ENCODE assay signal across 8 cellular contexts in the genomic region with DNA sequence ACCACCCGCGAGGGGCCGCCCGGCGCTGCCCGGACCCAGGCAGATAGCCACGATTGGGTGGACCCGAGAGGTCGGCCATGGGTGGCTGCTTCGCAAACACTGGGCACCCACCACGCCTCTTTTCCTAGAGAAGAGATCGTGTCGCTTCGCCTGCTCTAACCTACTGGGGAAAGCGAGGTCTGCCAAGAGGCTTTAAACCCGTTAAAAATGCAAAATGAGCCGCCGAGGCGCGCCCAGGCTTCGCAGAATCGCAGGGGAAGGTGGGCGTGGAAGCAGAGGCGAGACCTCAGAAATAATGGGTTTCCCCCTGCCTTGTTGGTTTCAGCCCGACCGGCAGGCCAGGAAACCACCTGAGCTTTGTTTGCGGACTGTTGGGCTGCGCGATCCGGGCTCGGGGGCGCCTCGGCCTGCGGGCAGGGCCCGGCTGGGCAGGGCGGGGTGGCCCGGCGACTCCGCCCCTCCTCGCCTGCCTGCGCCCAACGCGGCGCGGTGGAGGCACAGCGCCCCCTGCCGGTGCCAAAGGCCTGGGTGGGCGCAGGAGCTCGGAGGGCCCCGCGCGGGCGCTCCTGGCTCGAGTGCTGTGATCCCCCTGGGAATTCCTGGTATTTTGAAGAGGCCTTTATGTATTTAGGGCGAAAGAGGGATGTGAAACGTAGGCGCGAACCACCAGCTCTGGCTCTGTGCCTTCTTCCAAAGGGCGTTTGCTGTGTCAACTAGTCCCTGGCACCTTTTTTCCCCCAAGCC. TPM values are rescaled to one million over a fixed set of nuclear protein-coding genes. Genes with fewer than 3 reads are reported as not detected.
A peak's percentile ranks its signal among the peaks of the same experiment; 100 is the strongest.
DNase-seq lines count a peak whose midpoint lies in the region; ATAC-seq and TF ChIP-seq lines count a peak whose summit lies in the region.

No MANE protein-coding gene starts in this region.

- no peaks in the 10 kb centered on the region for H3K4me1 ChIP-seq in ectodermal cell (ENCODE audit: control insufficient read depth, insufficient read depth, low read length)

- DNase-seq in CD14-positive monocyte (ENCODE audit: low spot score): peak; percentile 90
- peak; percentile 99 for DNase-seq in NCI-H748 (lab: John Stamatoyannopoulos, UW; ENCODE audit: unreplicated experiment)
- DNase-seq in activated CD8-positive, alpha-beta T cell treated with anti-CD3 and anti-CD28 coated beads for 36 hours: peak; percentile 94
- DNase-seq in lung microvascular endothelial cell (ENCODE audit: low read depth in 2 of 2): peak; percentile 94 to 97
- peak; percentile 57 to 78 (median 69) for DNase-seq in stimulated activated CD4-positive, alpha-beta T cell treated with anti-CD3 and anti-CD28 coated beads, TNF-alpha, amount 100 ng/mL, for 48 hours (ENCODE audit: low read depth in 3 of 3)

- peaks cover 11% of the 10 kb centered on the region for H3K4me1 Mint-ChIP-seq in CD14-positive monocyte
- H3K4me1 Mint-ChIP-seq in activated CD8-positive, alpha-beta T cell treated with anti-CD3 and anti-CD28 coated beads for 36 hours (ENCODE audit: low read depth): peaks cover 16% of the 10 kb centered on the region

- H3K27ac Mint-ChIP-seq in CD14-positive monocyte: peak overlapping the region in 5 of 7 donors; percentile 50 to 82 (median 73)
- no peak overlapping the region for H3K27ac Mint-ChIP-seq in activated CD8-positive, alpha-beta T cell treated with anti-CD3 and anti-CD28 coated beads for 36 hours

- intact Hi-C loops in CD14-positive monocyte (cut with micrococcal nuclease): loop anchor here (2.0 to 10.0 kb wide), 6 partner anchors 51 to 551 kb away; no protein-coding TSS in a partner anchor
- intact Hi-C loops in activated CD8-positive, alpha-beta T cell treated with anti-CD3 and anti-CD28 coated beads for 36 hours (cut with micrococcal nuclease): loop anchor here (2.0 to 5.0 kb wide), 2 partner anchors 226 to 552 kb away; no protein-coding TSS in a partner anchor

- H3K9me3 ChIP-seq in ectodermal cell (ENCODE audit: control insufficient read depth, low read length): no peaks in the 10 kb centered on the region

- no peaks in the 10 kb centered on the region for H3K27me3 ChIP-seq in ectodermal cell (ENCODE audit: control insufficient read depth, insufficient read depth, low read length, poor library complexity, severe bottlenecking)

- H3K27ac ChIP-seq in ectodermal cell (ENCODE audit: insufficient read depth, low read depth, low read length, poor library complexity, severe bottlenecking): peak overlapping the region; percentile 98

- WGBS in ectodermal cell, 2 experiments: 0% methylated on average over 59 of the region's 59 CpGs

- H3K4me3 Mint-ChIP-seq in CD14-positive monocyte: peak overlapping the region in 1 of 2 donors; percentile 92
- H3K4me3 Mint-ChIP-seq in activated CD8-positive, alpha-beta T cell treated with anti-CD3 and anti-CD28 coated beads for 36 hours: peak overlapping the region; percentile 45

- peak; percentile 97 for TF ChIP-seq CTCF in CD14-positive monocyte (IDR thresholded peaks at IDR 0.05)
- peak; percentile 95 for TF ChIP-seq CTCF in activated CD8-positive, alpha-beta T cell treated with anti-CD3 and anti-CD28 coated beads for 36 hours (IDR thresholded peaks at IDR 0.05)

- POLR2A ChIA-PET in activated CD8-positive, alpha-beta T cell treated with anti-CD3 and anti-CD28 coated beads for 36 hours (lab: Charles Lee): interaction anchor here (0.9 to 1.5 kb wide), 3 partner anchors 50 to 1670 kb away, joined by 3 to 4 read pairs (median 3); no protein-coding TSS in a partner anchor

- peak; percentile 76 for ATAC-seq in GM19328 (IDR thresholded peaks at IDR 0.05; ENCODE audit: unreplicated experiment)
- peak; percentile 80 for ATAC-seq in HG03460 (IDR thresholded peaks at IDR 0.05; ENCODE audit: unreplicated experiment)
- ATAC-seq in activated CD8-positive, alpha-beta T cell treated with anti-CD3 and anti-CD28 coated beads for 36 hours: peak; percentile 96

- peak overlapping the region; percentile 99 for H3K4me3 ChIP-seq in ectodermal cell (ENCODE audit: insufficient read depth, low read depth, low read length)

- peaks cover 23 to 30% of the 10 kb centered on the region in 2 donors for H3K36me3 Mint-ChIP-seq in CD14-positive monocyte
- H3K36me3 Mint-ChIP-seq in activated CD8-positive, alpha-beta T cell treated with anti-CD3 and anti-CD28 coated beads for 36 hours (ENCODE audit: low read depth): no peaks in the 10 kb centered on the region

- H3K36me3 ChIP-seq in ectodermal cell (ENCODE audit: control insufficient read depth, insufficient read depth, low read length): no peaks in the 10 kb centered on the region

- peaks cover 0 to 23% (median 3%) of the 10 kb centered on the region in 3 donors for H3K27me3 Mint-ChIP-seq in CD14-positive monocyte (ENCODE audit: low read depth in 3 of 3)
- H3K27me3 Mint-ChIP-seq in activated CD8-positive, alpha-beta T cell treated with anti-CD3 and anti-CD28 coated beads for 36 hours: peaks cover 33% of the 10 kb centered on the region

- peaks cover 0 to 7% (median 0%) of the 10 kb centered on the region in 7 donors for H3K9me3 Mint-ChIP-seq in CD14-positive monocyte
- no peaks in the 10 kb centered on the region for H3K9me3 Mint-ChIP-seq in activated CD8-positive, alpha-beta T cell treated with anti-CD3 and anti-CD28 coated beads for 36 hours

- CTCF ChIA-PET in activated CD8-positive, alpha-beta T cell treated with anti-CD3 and anti-CD28 coated beads for 36 hours (lab: Charles Lee): interaction anchor here (0.6 to 2.3 kb wide), 43 partner anchors 9 to 1679 kb away, joined by 3 to 18 read pairs (median 4); no protein-coding TSS in a partner anchor

RNA-seq across cellular contexts. Expression of a gene that starts 1.6 kb away (rescaled TPM):
- 10 to 100 TPM; 12.1 to 14.4 TPM for polyA plus RNA-seq in CD14-positive monocyte
- under 1 TPM; 0.47 to 0.83 TPM for total RNA-seq in activated CD8-positive, alpha-beta T cell treated with anti-CD3 and anti-CD28 coated beads for 36 hours
- 205 TPM for polyA plus RNA-seq in ectodermal cell (2013, experiment 1 of 4)
- 199 TPM for polyA plus RNA-seq in ectodermal cell (2013, experiment 2 of 4)
- polyA plus RNA-seq in ectodermal cell (2013, experiment 3 of 4): 147 TPM
- polyA plus RNA-seq in ectodermal cell (2013, experiment 4 of 4): 156 TPM
- total RNA-seq in lung microvascular endothelial cell: 187 and 258 TPM in 2 replicates

Comparison
In these comparisons a context has a peak if more than half of its experiments do, and no peak if none do; other contexts are left out.
1. Peak in every context shown above with its lines: DNase-seq, ATAC-seq, H3K4me3 ChIP-seq and H3K27ac ChIP-seq.
2. RNA of a gene that starts 1.6 kb away (total RNA-seq): 187 to 258 TPM in lung microvascular endothelial cell; 0.47 to 0.83 TPM in activated CD8-positive, alpha-beta T cell treated with anti-CD3 and anti-CD28 coated beads for 36 hours; every median in the first group is over 100 times any median in the second.